In the genomic region with DNA sequence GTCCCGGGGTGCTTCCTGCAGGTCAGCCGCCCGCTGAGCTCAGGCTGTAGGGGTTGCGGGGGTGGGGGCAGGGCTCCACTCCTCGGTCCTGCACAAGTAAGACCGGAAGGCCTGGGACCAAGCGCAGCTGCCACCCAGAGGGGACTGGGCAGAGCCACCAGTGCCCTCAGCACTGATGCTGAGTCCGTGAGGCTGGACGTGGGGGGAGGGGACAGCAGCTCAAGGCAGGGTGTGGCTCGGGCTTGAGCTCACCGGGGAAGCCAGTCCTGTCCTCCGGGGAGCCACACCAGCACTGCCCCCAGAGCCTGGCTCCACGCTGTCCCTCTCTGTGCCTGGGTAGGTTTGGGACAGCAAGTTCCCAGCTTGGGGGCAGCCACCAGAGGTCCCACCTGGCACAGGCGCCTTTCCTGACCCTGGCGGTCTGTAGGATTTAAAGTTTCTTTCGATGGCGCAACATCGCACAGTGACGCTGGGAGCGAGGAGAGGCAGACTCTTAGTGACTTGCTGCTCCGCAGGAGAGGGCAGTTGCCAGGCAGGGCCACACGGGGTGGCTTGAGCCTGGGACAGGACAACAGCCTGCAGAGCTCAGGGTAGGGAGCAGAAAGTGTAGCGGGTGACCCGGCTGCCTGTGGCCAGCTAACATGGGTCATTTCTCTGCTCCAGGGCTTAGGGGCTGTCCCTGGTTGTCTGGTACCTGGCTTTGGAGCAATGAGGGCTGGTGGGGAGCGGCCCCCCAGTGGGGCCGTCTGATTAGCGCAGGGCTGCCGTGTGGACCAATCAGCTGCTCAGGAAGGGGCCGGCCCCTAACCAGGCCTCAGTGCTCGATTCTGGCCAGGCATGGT, we compare ENCODE assay signal across 26 cellular contexts. TPM values are rescaled to one million over a fixed set of nuclear protein-coding genes. Genes with fewer than 3 reads are reported as not detected.
DNase-seq lines count a peak whose midpoint lies in the region; ATAC-seq and TF ChIP-seq lines count a peak whose summit lies in the region.
"Had no signal": no experiment of that assay in that cellular context is flagged by ENCODE, and none has a peak within 500 bp of the region (broad histone marks: within the 10 kb centered on the region; RNA-seq: fewer than 3 reads in every experiment).

No MANE protein-coding gene starts in this region.

- H3K79me1 ChIP-seq in IMR-90 (ENCODE audit: low read depth in 1 of 2, low read length in 2 of 2), result no peaks in the 10 kb centered on the region
- H3K79me1 ChIP-seq in trophoblast cell (ENCODE audit: low read length), result no peaks in the 10 kb centered on the region

- H3K27me3 Mint-ChIP-seq in glutamatergic neuron (ENCODE audit: unreplicated experiment), result peaks cover 2% of the 10 kb centered on the region
- peaks cover 18 to 20% of the 10 kb centered on the region in 2 donors for H3K27me3 Mint-ChIP-seq in effector memory CD8-positive, alpha-beta T cell

- H3K9ac ChIP-seq in IMR-90 (ENCODE audit: low read depth, low read length), result no peak overlapping the region
- H3K9ac ChIP-seq in trophoblast cell (ENCODE audit: low read length), result no peak overlapping the region
- H3K9ac ChIP-seq: BLaER1 treated with 17β-estradiol and CSF1 and Interleukin-3, amounts not matched to agents 10 nM and 100 nM; GM23248; parathyroid adenoma had no signal

- TF ChIP-seq POLR2A in IMR-90 (IDR thresholded peaks at IDR 0.05; ENCODE audit: low read depth, low read length), result no peak

- H3K36me3 Mint-ChIP-seq in glutamatergic neuron (ENCODE audit: unreplicated experiment), result no peaks in the 10 kb centered on the region
- H3K36me3 Mint-ChIP-seq in effector memory CD8-positive, alpha-beta T cell (ENCODE audit: insufficient read depth), result no peaks in the 10 kb centered on the region
- H3K36me3 Mint-ChIP-seq: immature natural killer cell had no signal

- H3K18ac ChIP-seq in IMR-90 (ENCODE audit: low read depth, low read length) (no peak overlapping the region), trophoblast cell (ENCODE audit: low read length) (no peak overlapping the region)

- no peak overlapping the region for H2AFZ ChIP-seq in IMR-90 (replicated peaks; ENCODE audit: low read length, poor library complexity)
- no peak overlapping the region for H2AFZ ChIP-seq in trophoblast cell (ENCODE audit: insufficient read depth, low read length, poor library complexity)
- H2AFZ ChIP-seq: GM23248, parathyroid adenoma had no signal

- H3K4me2 ChIP-seq in IMR-90 (ENCODE audit: low read depth, low read length), result no peak overlapping the region
- no peak overlapping the region for H3K4me2 ChIP-seq in trophoblast cell (ENCODE audit: low read length)
- H3K4me2 ChIP-seq: BLaER1 treated with 17β-estradiol and CSF1 and Interleukin-3, amounts not matched to agents 10 nM and 100 nM had no signal

- H2BK20ac ChIP-seq in IMR-90 (ENCODE audit: low read depth, low read length), result no peak overlapping the region

- intact Hi-C loops in IMR-90 (cut with micrococcal nuclease), result no loop called here
- intact Hi-C loops in Right ventricle myocardium superior (cut with DNase I), result no loop called here

- CTCF ChIA-PET in IMR-90 (lab: Yijun Ruan, JAX), result no interaction called here

- no peak overlapping the region for H2BK12ac ChIP-seq in trophoblast cell (ENCODE audit: low read length)

- no peak for TF ChIP-seq RAD21 in IMR-90 (IDR thresholded peaks at IDR 0.05; ENCODE audit: low read length)

- no peaks in the 10 kb centered on the region for H3K4me1 Mint-ChIP-seq in glutamatergic neuron (ENCODE audit: low read depth, unreplicated experiment)
- no peaks in the 10 kb centered on the region for H3K4me1 Mint-ChIP-seq in effector memory CD8-positive, alpha-beta T cell (ENCODE audit: low read depth in 2 of 2)
- H3K4me1 Mint-ChIP-seq: activated B cell treated with CpG ODN at 0.5 μM for 24 hours, immature natural killer cell had no signal

- no peak overlapping the region for H3K27ac Mint-ChIP-seq in glutamatergic neuron (ENCODE audit: unreplicated experiment)
- H3K27ac Mint-ChIP-seq in effector memory CD8-positive, alpha-beta T cell, result no peak overlapping the region
- H3K27ac Mint-ChIP-seq: activated B cell treated with CpG ODN at 0.5 μM for 24 hours, immature natural killer cell had no signal

- no peaks in the 10 kb centered on the region for H4K20me1 ChIP-seq in IMR-90 (ENCODE audit: insufficient read depth, low read length)

- H3K9me3 ChIP-seq in IMR-90 (ENCODE audit: control insufficient read depth, insufficient read depth, low read length) (no peaks in the 10 kb centered on the region), trophoblast cell (ENCODE audit: insufficient read depth, low read depth, low read length) (no peaks in the 10 kb centered on the region)
- H3K9me3 ChIP-seq: SJSA1 had no signal

- no peak overlapping the region for H3K14ac ChIP-seq in IMR-90 (replicated peaks; ENCODE audit: low read depth, low read length)
- no peak overlapping the region for H3K14ac ChIP-seq in trophoblast cell (ENCODE audit: low read length)

- H3K4me3 ChIP-seq in IMR-90 (ENCODE audit: insufficient read depth, low read depth, low read length), result no peak overlapping the region
- H3K4me3 ChIP-seq in trophoblast cell (ENCODE audit: low read depth, low read length), result no peak overlapping the region
- H3K4me3 ChIP-seq: BLaER1 treated with 17β-estradiol and CSF1 and Interleukin-3, amounts not matched to agents 10 nM and 100 nM; GM23248; lung; SJSA1 had no signal

- peak; percentile 9 for DNase-seq in GM03348 (ENCODE audit: low spot score)
- DNase-seq in IMR-90, result no peak
- peak; percentile 25 for DNase-seq in glutamatergic neuron
- DNase-seq in trophoblast cell, result no peak
- no peak for DNase-seq in effector memory CD8-positive, alpha-beta T cell
- no peak for DNase-seq in Right ventricle myocardium superior
- no peak for DNase-seq in dedifferentiated amniotic fluid mesenchymal stem cell (ENCODE audit: extremely low spot score)
- DNase-seq: activated B cell treated with CpG ODN at 0.5 μM for 24 hours; activated gamma-delta T cell; amniotic stem cell; GM23248; immature natural killer cell; NCI-H187 treated with DMSO at 0.1 percent for 48 hours; NCI-H446 treated with DMSO at 0.1 percent for 48 hours; OCI-M1; stimulated activated CD4-positive, alpha-beta T cell treated with anti-CD3 and anti-CD28 coated beads, Interleukin-2, amount 100 ng/mL, for 48 hours; T-helper 2 cell had no signal

- H3K36me3 ChIP-seq in IMR-90 (ENCODE audit: control insufficient read depth, insufficient read depth, low read length), result no peaks in the 10 kb centered on the region
- no peaks in the 10 kb centered on the region for H3K36me3 ChIP-seq in trophoblast cell (ENCODE audit: control insufficient read depth in 1 of 2, insufficient read depth in 2 of 2, low read length in 2 of 2)
- H3K36me3 ChIP-seq: BLaER1 treated with 17β-estradiol and CSF1 and Interleukin-3, amounts not matched to agents 10 nM and 100 nM; SJSA1 had no signal

- H3K4me3 Mint-ChIP-seq in glutamatergic neuron (ENCODE audit: unreplicated experiment), result no peak overlapping the region
- H3K4me3 Mint-ChIP-seq in effector memory CD8-positive, alpha-beta T cell, result no peak overlapping the region
- H3K4me3 Mint-ChIP-seq: activated B cell treated with CpG ODN at 0.5 μM for 24 hours, immature natural killer cell had no signal

- H4K5ac ChIP-seq in IMR-90 (ENCODE audit: low read depth, low read length), result no peak overlapping the region

- in situ Hi-C loops in IMR-90 (cut with MboI; ENCODE audit: low sequenced_read_pairs), result no loop called here

- WGBS in IMR-90 (ENCODE audit: extremely low coverage in 2 of 2, insufficient read length in 1 of 2), 2 experiments, result 76% methylated on average over 13 of the region's 30 CpGs; no CpG with 5 or more reads in 1 of the 2 experiments
- WGBS in trophoblast cell (ENCODE audit: extremely low coverage, insufficient coverage, insufficient read length), result no CpG with 5 or more reads among the region's 30 CpGs

- no peak overlapping the region for H4K8ac ChIP-seq in IMR-90 (ENCODE audit: low read depth in 2 of 2, low read length in 2 of 2)
- H4K8ac ChIP-seq in trophoblast cell (ENCODE audit: low read depth, low read length), result peak overlapping the region; percentile 32

- no TSS peak for BruUV-seq in IMR-90 (replicated peaks; lab: Mats Ljungman, UMichigan)

- H2BK5ac ChIP-seq in IMR-90 (ENCODE audit: low read depth, low read length, poor library complexity, severe bottlenecking), result no peak overlapping the region
- no peak overlapping the region for H2BK5ac ChIP-seq in trophoblast cell (ENCODE audit: low read depth, low read length, poor library complexity)

- H3K4me1 ChIP-seq in IMR-90 (ENCODE audit: control insufficient read depth, insufficient read depth, low read length) (no peaks in the 10 kb centered on the region), trophoblast cell (ENCODE audit: control insufficient read depth in 1 of 2, insufficient read depth in 2 of 2, low read length in 2 of 2) (peaks cover 12 to 18% of the 10 kb centered on the region in 2 experiments)
- H3K4me1 ChIP-seq: parathyroid adenoma, SJSA1 had no signal

- no peaks in the 10 kb centered on the region for H3K9me1 ChIP-seq in IMR-90 (ENCODE audit: insufficient read depth, low read length)

- no peak overlapping the region for H3K27ac ChIP-seq in IMR-90 (ENCODE audit: insufficient read depth, low read length)
- H3K27ac ChIP-seq in trophoblast cell (ENCODE audit: low read depth, low read length), result no peak overlapping the region
- H3K27ac ChIP-seq: BLaER1 treated with 17β-estradiol and CSF1 and Interleukin-3, amounts not matched to agents 10 nM and 100 nM; GM23248; parathyroid adenoma; SJSA1 had no signal

- no peak overlapping the region for H3K56ac ChIP-seq in IMR-90 (ENCODE audit: extremely low read depth, insufficient read depth, low read length)

- H2BK120ac ChIP-seq in IMR-90 (ENCODE audit: low read depth, low read length) (no peak overlapping the region), trophoblast cell (ENCODE audit: insufficient read depth, low read length, poor library complexity) (no peak overlapping the region)

- dilution Hi-C loops in IMR-90 (cut with HindIII; ENCODE audit: low sequenced_read_pairs, unreplicated experiment), result no loop called here

- H3K9me3 Mint-ChIP-seq in glutamatergic neuron (ENCODE audit: unreplicated experiment), result no peaks in the 10 kb centered on the region
- no peaks in the 10 kb centered on the region for H3K9me3 Mint-ChIP-seq in effector memory CD8-positive, alpha-beta T cell
- H3K9me3 Mint-ChIP-seq: activated B cell treated with CpG ODN at 0.5 μM for 24 hours had no signal

- TF ChIP-seq CTCF in IMR-90 (conservative IDR thresholded peaks at IDR 0.05; ENCODE audit: low read depth, low read length) (no peak), glutamatergic neuron (IDR thresholded peaks at IDR 0.05; ENCODE audit: partially characterized antibody, unreplicated experiment) (no peak)

- H2BK15ac ChIP-seq in IMR-90 (ENCODE audit: low read depth, low read length), result no peak overlapping the region

- H3K79me2 ChIP-seq in trophoblast cell (ENCODE audit: control insufficient read depth, insufficient read depth, low read length, poor library complexity), result no peaks in the 10 kb centered on the region
- H3K79me2 ChIP-seq: parathyroid adenoma had no signal

- H2AK9ac ChIP-seq in IMR-90 (replicated peaks; ENCODE audit: low read depth, low read length, poor library complexity), result no peak overlapping the region

- no peak for ATAC-seq in IMR-90 (ENCODE audit: low read depth)
- no peak for ATAC-seq in effector memory CD8-positive, alpha-beta T cell (replicated peaks)
- no peak for ATAC-seq in Right ventricle myocardium superior (ENCODE audit: poor library complexity)

- H3K4ac ChIP-seq in IMR-90 (ENCODE audit: low read depth, low read length) (no peak overlapping the region), trophoblast cell (ENCODE audit: low read depth, low read length) (no peak overlapping the region)

- H2AK5ac ChIP-seq in IMR-90 (ENCODE audit: low read depth, low read length) (no peak overlapping the region), trophoblast cell (ENCODE audit: low read length) (no peak overlapping the region)

- H3K27me3 ChIP-seq in IMR-90 (ENCODE audit: control insufficient read depth, insufficient read depth, low read length), result peaks cover 4% of the 10 kb centered on the region
- no peaks in the 10 kb centered on the region for H3K27me3 ChIP-seq in trophoblast cell (ENCODE audit: insufficient read depth, low read length)
- H3K27me3 ChIP-seq: BLaER1 treated with 17β-estradiol and CSF1 and Interleukin-3, amounts not matched to agents 10 nM and 100 nM; SJSA1 had no signal

- H3K23ac ChIP-seq in IMR-90 (ENCODE audit: low read depth, low read length), result no peak overlapping the region
- H3K23ac ChIP-seq in trophoblast cell (ENCODE audit: low read length), result no peak overlapping the region

- H4K91ac ChIP-seq in IMR-90 (ENCODE audit: insufficient read depth, low read depth, low read length) (no peak overlapping the region), trophoblast cell (ENCODE audit: low read depth, low read length) (no peak overlapping the region)

- POLR2A ChIA-PET in IMR-90 (lab: Charles Lee; ENCODE audit: unreplicated experiment), result interaction anchor here (0.6 kb wide), 1 partner anchor 21 kb away, joined by 4 read pairs; no protein-coding TSS in a partner anchor

- no peak overlapping the region for H4K12ac ChIP-seq in trophoblast cell (ENCODE audit: low read depth, low read length)

RNA-seq across cellular contexts. Expression of a gene that starts 5.7 kb away (rescaled TPM):
- total RNA-seq in IMR-90 (2012; rRNA removed) (not detected in 2 replicates), glutamatergic neuron (ENCODE audit: unreplicated experiment) (not detected), Right ventricle myocardium superior (not detected)
- not detected in 2 replicates for polyA plus RNA-seq in IMR-90 (2012; rRNA removed)
- polyA plus RNA-seq in IMR-90 (2012; cell fraction: cytosol; rRNA removed), result not detected in 2 replicates
- not detected in 2 replicates for polyA plus RNA-seq in IMR-90 (2012; cell fraction: nucleus; rRNA removed; ENCODE audit: low replicate concordance)
- polyA plus RNA-seq in trophoblast cell (2013), result 0.14 and 0.15 TPM in 2 replicates
- total RNA-seq: activated B cell treated with CpG ODN at 0.5 μM for 24 hours; activated CD8-positive, alpha-beta memory T cell treated with anti-CD3 and anti-CD28 coated beads for 36 hours; cardiac septum; fibroblast of lung; GM23248; lung; SJSA1; skeletal muscle tissue; subcutaneous adipose tissue had no signal
- polyA plus RNA-seq: fibroblast of lung, GM23248, immature natural killer cell, lung had no signal

RNA-seq across cellular contexts. Expression of a gene that starts 19.0 kb away (rescaled TPM):
- not detected in 2 replicates for total RNA-seq in IMR-90 (2012; rRNA removed)
- not detected in 2 replicates for polyA plus RNA-seq in IMR-90 (2012; rRNA removed)
- polyA plus RNA-seq in IMR-90 (2012; cell fraction: cytosol; rRNA removed), result not detected in 2 replicates
- not detected in 2 replicates for polyA plus RNA-seq in IMR-90 (2012; cell fraction: nucleus; rRNA removed; ENCODE audit: low replicate concordance)
- not detected for total RNA-seq in glutamatergic neuron (ENCODE audit: unreplicated experiment)
- 0.08 TPM in 1 of 2 replicates, not detected in the other for polyA plus RNA-seq in trophoblast cell (2013)
- not detected for total RNA-seq in Right ventricle myocardium superior
- total RNA-seq: activated B cell treated with CpG ODN at 0.5 μM for 24 hours; activated CD8-positive, alpha-beta memory T cell treated with anti-CD3 and anti-CD28 coated beads for 36 hours; cardiac septum; fibroblast of lung; GM23248; lung; SJSA1; skeletal muscle tissue; subcutaneous adipose tissue had no signal
- polyA plus RNA-seq: fibroblast of lung, GM23248, immature natural killer cell had no signal

RNA-seq across cellular contexts. Expression of a gene that starts 26.5 kb away (rescaled TPM):
- total RNA-seq in IMR-90 (2012; rRNA removed) (53.1 and 54.4 TPM in 2 replicates), glutamatergic neuron (ENCODE audit: unreplicated experiment) (30.7 TPM), Right ventricle myocardium superior (41.7 TPM)
- polyA plus RNA-seq in IMR-90 (2012; rRNA removed), result 104 and 142 TPM in 2 replicates
- 57.0 and 155 TPM in 2 replicates for polyA plus RNA-seq in IMR-90 (2012; cell fraction: cytosol; rRNA removed)
- 92.4 and 172 TPM in 2 replicates for polyA plus RNA-seq in IMR-90 (2012; cell fraction: nucleus; rRNA removed; ENCODE audit: low replicate concordance)
- polyA plus RNA-seq in trophoblast cell (2013), result 73.0 and 79.0 TPM in 2 replicates

RNA-seq across cellular contexts. Expression of a gene that starts 34.6 kb away (rescaled TPM):
- total RNA-seq in IMR-90 (2012; rRNA removed), result not detected in 2 replicates
- not detected in 2 replicates for polyA plus RNA-seq in IMR-90 (2012; rRNA removed)
- polyA plus RNA-seq in IMR-90 (2012; cell fraction: cytosol; rRNA removed), result not detected in 2 replicates
- not detected in 2 replicates for polyA plus RNA-seq in IMR-90 (2012; cell fraction: nucleus; rRNA removed; ENCODE audit: low replicate concordance)
- total RNA-seq in glutamatergic neuron (ENCODE audit: unreplicated experiment), result not detected
- polyA plus RNA-seq in trophoblast cell (2013), result 4.9 and 5.6 TPM in 2 replicates
- total RNA-seq in Right ventricle myocardium superior, result not detected
- total RNA-seq: activated B cell treated with CpG ODN at 0.5 μM for 24 hours; activated CD8-positive, alpha-beta memory T cell treated with anti-CD3 and anti-CD28 coated beads for 36 hours; cardiac septum; fibroblast of lung; GM23248; SJSA1; skeletal muscle tissue; subcutaneous adipose tissue had no signal
- polyA plus RNA-seq: fibroblast of lung, GM23248, immature natural killer cell had no signal

RNA-seq across cellular contexts. Expression of a gene that starts 47.4 kb away (rescaled TPM):
- total RNA-seq in IMR-90 (2012; rRNA removed), result 3.8 and 4.4 TPM in 2 replicates
- 5.6 and 6.0 TPM in 2 replicates for polyA plus RNA-seq in IMR-90 (2012; rRNA removed)
- polyA plus RNA-seq in IMR-90 (2012; cell fraction: cytosol; rRNA removed), result 3.3 and 5.6 TPM in 2 replicates
- polyA plus RNA-seq in IMR-90 (2012; cell fraction: nucleus; rRNA removed; ENCODE audit: low replicate concordance), result 9.3 and 10.5 TPM in 2 replicates
- total RNA-seq in glutamatergic neuron (ENCODE audit: unreplicated experiment), result 22.2 TPM
- 6.9 and 7.6 TPM in 2 replicates for polyA plus RNA-seq in trophoblast cell (2013)
- total RNA-seq in Right ventricle myocardium superior, result 23.3 TPM

Comparison
In these comparisons a context has a peak if more than half of its experiments do, and no peak if none do; other contexts are left out.
1. DNase-seq: peak in GM03348 (single experiment) and glutamatergic neuron (single experiment); none in IMR-90 (single experiment), trophoblast cell (0 of 2), effector memory CD8-positive, alpha-beta T cell (0 of 3), Right ventricle myocardium superior (single experiment) and dedifferentiated amniotic fluid mesenchymal stem cell (single experiment).